Comparison of ENCODE assay signal across 11 cellular contexts in the genomic region with DNA sequence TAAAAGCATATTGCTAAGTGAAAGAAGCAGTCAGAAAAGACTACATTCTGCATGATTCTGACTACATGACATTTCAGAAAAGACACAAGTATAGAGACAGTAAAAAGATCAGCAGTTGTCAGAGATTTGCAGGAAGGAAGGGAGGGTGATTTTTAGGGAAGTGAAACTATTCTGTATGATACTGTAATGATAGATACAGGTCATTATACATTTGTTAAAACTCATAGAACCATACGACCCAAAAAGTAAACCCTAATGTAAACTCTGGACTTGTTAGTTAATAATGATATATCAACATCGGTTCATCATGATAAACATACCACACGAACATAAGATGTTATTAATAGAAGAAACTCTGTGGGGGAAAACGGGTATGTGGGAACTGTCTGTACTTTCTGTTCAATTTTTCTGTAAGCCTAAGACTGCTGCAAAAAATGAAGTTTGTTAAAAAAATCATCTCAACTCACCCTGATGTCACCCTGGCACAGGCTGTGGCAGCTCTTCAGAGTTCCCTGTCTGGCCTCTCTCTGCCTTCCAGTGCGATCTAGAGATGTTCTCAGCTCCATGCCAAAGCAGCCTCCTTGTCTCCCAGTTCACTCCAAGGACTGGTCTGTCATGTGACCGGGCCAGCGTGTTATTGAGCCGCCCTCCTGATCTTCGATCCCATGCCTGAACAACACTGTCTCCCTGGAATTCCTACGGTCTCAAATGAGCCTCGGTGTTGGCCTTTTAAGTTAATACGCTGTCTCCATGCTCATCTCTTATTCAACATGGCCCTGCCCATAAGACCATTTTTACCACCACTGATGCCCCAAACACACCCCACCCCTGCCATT. TPM values are rescaled to one million over a fixed set of nuclear protein-coding genes. Genes with fewer than 3 reads are reported as not detected.
DNase-seq lines count a peak whose midpoint lies in the region; ATAC-seq, FAIRE-seq and TF ChIP-seq lines count a peak whose summit lies in the region.
"Had no signal": no experiment of that assay in that cellular context is flagged by ENCODE, and none has a peak within 500 bp of the region (broad histone marks: within the 10 kb centered on the region; RNA-seq: fewer than 3 reads in every experiment).

No MANE protein-coding gene starts in this region.

- ATAC-seq in GM21390 (IDR thresholded peaks at IDR 0.05; ENCODE audit: unreplicated experiment), result peak; percentile 97
- ATAC-seq in HG03175 (IDR thresholded peaks at IDR 0.05; ENCODE audit: unreplicated experiment), result peak; percentile 98
- peak; percentile 46 for ATAC-seq in T-helper 17 cell
- no peak for ATAC-seq in activated T-cell treated with anti-CD3 and anti-CD28 coated beads, Interleukin-2, amount 50 U/mL, for 72 hours (replicated peaks in 1 of 2)
- ATAC-seq: activated CD4-positive, alpha-beta T cell treated with anti-CD3 and anti-CD28 coated beads for 36 hours had no signal

- peak; percentile 60 for FAIRE-seq in GM12891 (lab: Jason Lieb, UNC)
- FAIRE-seq: H54 had no signal

- peaks cover 53% of the 10 kb centered on the region for H3K27me3 Mint-ChIP-seq in T-helper 17 cell
- peaks cover 39% of the 10 kb centered on the region for H3K27me3 Mint-ChIP-seq in activated T-cell treated with anti-CD3 and anti-CD28 coated beads, Interleukin-2, amount 50 U/mL, for 72 hours (ENCODE audit: low read depth)

- H3K4me1 Mint-ChIP-seq in T-helper 17 cell, result peaks cover 6% of the 10 kb centered on the region
- no peaks in the 10 kb centered on the region for H3K4me1 Mint-ChIP-seq in activated T-cell treated with anti-CD3 and anti-CD28 coated beads, Interleukin-2, amount 50 U/mL, for 72 hours (ENCODE audit: low read depth)
- H3K4me1 Mint-ChIP-seq: activated CD4-positive, alpha-beta T cell treated with anti-CD3 and anti-CD28 coated beads for 36 hours had no signal

- H3K4me3 Mint-ChIP-seq in T-helper 17 cell, result no peak overlapping the region
- no peak overlapping the region for H3K4me3 Mint-ChIP-seq in activated T-cell treated with anti-CD3 and anti-CD28 coated beads, Interleukin-2, amount 50 U/mL, for 72 hours
- H3K4me3 Mint-ChIP-seq: activated CD4-positive, alpha-beta T cell treated with anti-CD3 and anti-CD28 coated beads for 36 hours had no signal

- no peak overlapping the region for H3K27ac Mint-ChIP-seq in T-helper 17 cell
- no peak overlapping the region for H3K27ac Mint-ChIP-seq in activated T-cell treated with anti-CD3 and anti-CD28 coated beads, Interleukin-2, amount 50 U/mL, for 72 hours
- H3K27ac Mint-ChIP-seq: activated CD4-positive, alpha-beta T cell treated with anti-CD3 and anti-CD28 coated beads for 36 hours had no signal

- no peak for TF ChIP-seq POLR2A in GM12891 (IDR thresholded peaks at IDR 0.05; ENCODE audit: low read depth, low read length)

- no peaks in the 10 kb centered on the region for H3K9me3 ChIP-seq in T-helper 17 cell (ENCODE audit: control insufficient read depth, low read length, poor library complexity, severe bottlenecking)

- H3K36me3 Mint-ChIP-seq in T-helper 17 cell (ENCODE audit: low read depth), result no peaks in the 10 kb centered on the region
- no peaks in the 10 kb centered on the region for H3K36me3 Mint-ChIP-seq in activated T-cell treated with anti-CD3 and anti-CD28 coated beads, Interleukin-2, amount 50 U/mL, for 72 hours (ENCODE audit: insufficient read depth in 2 of 2)

- no peaks in the 10 kb centered on the region for H3K9me3 Mint-ChIP-seq in activated T-cell treated with anti-CD3 and anti-CD28 coated beads, Interleukin-2, amount 50 U/mL, for 72 hours

- no peak for DNase-seq in GM12891 (ENCODE audit: insufficient read length, low spot score)
- no peak for DNase-seq in T-helper 17 cell
- DNase-seq in stimulated activated CD4-positive, alpha-beta T cell treated with anti-CD3 and anti-CD28 coated beads, Interleukin-4, amount 100 ng/mL, for 1 hour, result no peak
- no peak for DNase-seq in activated T-cell treated with anti-CD3 and anti-CD28 coated beads, Interleukin-2, amount 50 U/mL, for 72 hours
- no peak for DNase-seq in NCI-H1105 (lab: John Stamatoyannopoulos, UW)
- no peak for DNase-seq in NCI-H2227 treated with DMSO at 0.1 percent for 48 hours (lab: John Stamatoyannopoulos, UW)
- DNase-seq: activated CD4-positive, alpha-beta T cell treated with anti-CD3 and anti-CD28 coated beads for 36 hours; NCI-H510A treated with DMSO at 0.1 percent for 48 hours had no signal

TF ChIP-seq in GM12891, 5 proteins besides CTCF, POLR2A, EP300 and RAD21:
- TF ChIP-seq SPI1 (IDR thresholded peaks at IDR 0.05; ENCODE audit: low read depth, low read length) (peak; percentile 97), POLR2AphosphoS5 (IDR thresholded peaks at IDR 0.05; ENCODE audit: low read depth, low read length) (no peak)

RNA-seq across cellular contexts. Expression of gene PRLR, which starts 35.4 kb away (rescaled TPM):
- polyA plus RNA-seq in GM12891 (2012; ENCODE audit: low read depth, missing spikeins), result 0.05 TPM
- not detected for total RNA-seq in T-helper 17 cell
- total RNA-seq in activated T-cell treated with anti-CD3 and anti-CD28 coated beads, Interleukin-2, amount 50 U/mL, for 72 hours, result under 1 TPM in 1 of 2 donors, not detected in 1; 0.25 TPM

Comparison
In these comparisons a context has a peak if more than half of its experiments do, and no peak if none do; other contexts are left out.
1. ATAC-seq: peak in GM21390 (single experiment), HG03175 (single experiment) and T-helper 17 cell (single experiment); none in activated T-cell treated with anti-CD3 and anti-CD28 coated beads, Interleukin-2, amount 50 U/mL, for 72 hours (0 of 2).